ENCODE assay signal across 1 cellular context in the genomic region with DNA sequence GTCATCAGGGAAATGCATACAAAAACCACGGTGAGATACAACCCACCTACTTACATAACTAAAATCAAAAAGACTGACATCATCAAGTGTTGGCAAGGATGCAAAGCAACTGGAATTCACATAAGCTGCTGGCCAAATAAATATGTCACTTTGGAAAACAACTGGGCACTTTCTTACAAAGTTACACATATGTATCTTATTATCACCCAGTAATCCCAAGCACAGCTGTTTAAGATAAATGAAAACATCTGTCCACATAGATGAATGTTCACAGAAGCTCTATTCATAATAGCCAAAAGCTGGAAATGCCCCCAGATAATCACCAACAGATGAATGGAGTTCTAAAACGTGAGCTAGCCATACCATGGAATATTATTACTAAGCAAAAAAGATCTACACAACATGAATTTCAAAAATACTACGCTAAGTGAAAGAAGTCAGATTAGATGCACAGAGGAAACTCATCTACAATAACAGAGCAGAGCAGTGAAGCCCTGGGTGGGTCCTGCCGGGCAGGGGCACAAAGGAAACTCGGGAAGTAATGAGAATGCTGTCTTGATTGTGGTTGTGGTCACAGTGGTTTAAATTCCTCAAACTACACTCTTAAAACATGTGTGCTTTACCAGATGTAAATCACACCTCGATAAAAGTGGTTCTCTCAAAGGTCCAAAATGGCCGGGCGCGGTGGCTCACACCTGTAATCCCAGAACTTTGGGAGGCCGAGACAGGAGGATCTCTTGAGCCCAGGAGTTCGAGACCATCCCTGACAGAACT.
TF ChIP-seq lines count a peak whose summit lies in the region.

No MANE protein-coding gene starts in this region.

TF ChIP-seq in endothelial cell of umbilical vein, 7 proteins besides CTCF, POLR2A, EP300 and RAD21:
- TF ChIP-seq, protein P1, sequence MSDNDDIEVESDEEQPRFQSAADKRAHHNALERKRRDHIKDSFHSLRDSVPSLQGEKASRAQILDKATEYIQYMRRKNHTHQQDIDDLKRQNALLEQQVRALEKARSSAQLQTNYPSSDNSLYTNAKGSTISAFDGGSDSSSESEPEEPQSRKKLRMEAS (IDR thresholded peaks at IDR 0.05; ENCODE audit: insufficient read depth, insufficient read length) = no peak
- TF ChIP-seq MYC (IDR thresholded peaks at IDR 0.05; ENCODE audit: low read depth, low read length) = no peak
- TF ChIP-seq EZH2 (IDR thresholded peaks at IDR 0.05; ENCODE audit: borderline replicate concordance, low read depth, low read length, severe bottlenecking) = no peak
- no peak for TF ChIP-seq FOS (IDR thresholded peaks at IDR 0.05; ENCODE audit: borderline replicate concordance, insufficient read depth, low read length)
- TF ChIP-seq JUN (IDR thresholded peaks at IDR 0.05; ENCODE audit: borderline replicate concordance, insufficient read depth, insufficient read length, low read depth) = no peak
- TF ChIP-seq POLR2AphosphoS5 (IDR thresholded peaks at IDR 0.05; ENCODE audit: insufficient read depth, low read depth, low read length) = no peak
- TF ChIP-seq GATA2 (IDR thresholded peaks at IDR 0.05; ENCODE audit: insufficient read depth, insufficient read length, low read depth, low read length) = no peak
